In the genomic region with DNA sequence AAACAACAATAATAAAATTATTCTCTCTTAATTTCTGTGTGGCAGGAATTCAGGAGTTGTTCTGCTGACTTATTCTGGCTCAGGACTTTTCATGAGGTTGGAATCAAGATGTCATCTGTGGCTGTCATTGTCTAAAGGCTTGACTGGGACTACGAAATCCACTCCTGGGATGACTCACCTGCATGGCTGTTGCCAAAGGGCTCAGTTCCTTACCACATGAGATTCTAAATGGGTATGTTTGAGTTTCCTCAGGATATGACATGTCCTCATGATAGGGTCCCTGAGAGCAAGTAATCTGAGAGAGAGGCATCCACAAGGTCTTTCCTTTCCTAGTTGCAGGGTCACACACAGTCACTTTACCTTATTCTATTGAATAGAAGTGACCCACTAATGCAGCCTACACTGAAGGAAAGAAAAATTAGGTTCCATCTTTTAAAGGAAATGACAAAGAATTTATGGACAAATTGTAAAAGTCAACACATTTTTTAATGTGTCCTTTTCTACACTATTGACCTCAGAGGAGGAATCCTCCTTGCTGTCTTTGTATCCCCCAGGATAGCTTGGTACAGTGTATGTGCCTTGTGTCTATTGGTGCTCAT, we compare ENCODE assay signal across 16 cellular contexts.
A peak's percentile ranks its signal among the peaks of the same experiment; 100 is the strongest.
DNase-seq lines count a peak whose midpoint lies in the region; ATAC-seq, FAIRE-seq and TF ChIP-seq lines count a peak whose summit lies in the region.
"Had no signal": no experiment of that assay in that cellular context is flagged by ENCODE, and none has a peak within 500 bp of the region (broad histone marks: within the 10 kb centered on the region; RNA-seq: fewer than 3 reads in every experiment).

No MANE protein-coding gene starts in this region.

- H3K27me3 ChIP-seq in IMR-90 (ENCODE audit: control insufficient read depth, insufficient read depth, low read length), result no peaks in the 10 kb centered on the region
- no peaks in the 10 kb centered on the region for H3K27me3 ChIP-seq in astrocyte (ENCODE audit: insufficient read depth, low read length)
- H3K27me3 ChIP-seq: neutrophil had no signal

- no peak overlapping the region for H4K5ac ChIP-seq in IMR-90 (ENCODE audit: low read depth, low read length)

- no peak for ATAC-seq in IMR-90 (ENCODE audit: low read depth)

- CTCF ChIA-PET in IMR-90 (lab: Yijun Ruan, JAX), result no interaction called here

- H3K4me1 ChIP-seq in IMR-90 (ENCODE audit: control insufficient read depth, insufficient read depth, low read length), result peaks cover 3% of the 10 kb centered on the region; the same call in 1 of the 2 replicates
- peaks cover 9% of the 10 kb centered on the region for H3K4me1 ChIP-seq in astrocyte (ENCODE audit: insufficient read depth, low read length)

- intact Hi-C loops in IMR-90 (cut with micrococcal nuclease), result no loop called here
- intact Hi-C loops in activated T-helper 2 cell treated with anti-CD3 and anti-CD28 coated beads, Interferon-gamma antibody, Interleukin-2, Interleukin-4, amounts not matched to agents 10 μg/mL and 5 μg/mL and 100 μg/mL, durations not matched to agents 14 hours and 24 hours and 36 hours (cut with micrococcal nuclease), result no loop called here

- peaks cover 22% of the 10 kb centered on the region for H3K4me1 Mint-ChIP-seq in astrocyte (ENCODE audit: low read depth, unreplicated experiment)
- no peaks in the 10 kb centered on the region for H3K4me1 Mint-ChIP-seq in activated T-helper 2 cell treated with anti-CD3 and anti-CD28 coated beads, Interferon-gamma antibody, Interleukin-2, Interleukin-4, amounts not matched to agents 10 μg/mL and 5 μg/mL and 100 μg/mL, durations not matched to agents 14 hours and 24 hours and 36 hours (ENCODE audit: low read depth)
- H3K4me1 Mint-ChIP-seq: activated CD4-positive, alpha-beta T cell treated with anti-CD3 and anti-CD28 coated beads, Interleukin-2, amount 10 ng/mL, durations not matched to agents 7 days and 5 days; activated naive CD4-positive, alpha-beta T cell treated with anti-CD3 and anti-CD28 coated beads, Interleukin-2, amount 50 U/mL, for 24 hours; CD4-positive, alpha-beta memory T cell had no signal

- no peak overlapping the region for H4K91ac ChIP-seq in IMR-90 (ENCODE audit: insufficient read depth, low read depth, low read length)

- no peak overlapping the region for H2AFZ ChIP-seq in IMR-90 (replicated peaks; ENCODE audit: low read length, poor library complexity)
- H2AFZ ChIP-seq in astrocyte (ENCODE audit: low read depth, low read length), result peak overlapping the region; percentile 1

- H3K23ac ChIP-seq in IMR-90 (ENCODE audit: low read depth, low read length), result no peak overlapping the region

- no peaks in the 10 kb centered on the region for H3K27me3 Mint-ChIP-seq in astrocyte (ENCODE audit: low read depth, unreplicated experiment)
- no peaks in the 10 kb centered on the region for H3K27me3 Mint-ChIP-seq in activated T-helper 2 cell treated with anti-CD3 and anti-CD28 coated beads, Interferon-gamma antibody, Interleukin-2, Interleukin-4, amounts not matched to agents 10 μg/mL and 5 μg/mL and 100 μg/mL, durations not matched to agents 14 hours and 24 hours and 36 hours (ENCODE audit: low read depth)
- H3K27me3 Mint-ChIP-seq: activated CD4-positive, alpha-beta T cell treated with anti-CD3 and anti-CD28 coated beads, Interleukin-2, amount 10 ng/mL, durations not matched to agents 7 days and 5 days; activated naive CD4-positive, alpha-beta T cell treated with anti-CD3 and anti-CD28 coated beads, Interleukin-2, amount 50 U/mL, for 24 hours; stimulated activated naive CD8-positive, alpha-beta T cell treated with anti-CD3 and anti-CD28 coated beads, Interleukin-15, Interleukin-2, amounts not matched to agents 100 ng/mL and 50 ng/mL, for 24 hours had no signal

- H3K27ac Mint-ChIP-seq in astrocyte (ENCODE audit: unreplicated experiment), result peak overlapping the region; percentile 27
- no peak overlapping the region for H3K27ac Mint-ChIP-seq in activated T-helper 2 cell treated with anti-CD3 and anti-CD28 coated beads, Interferon-gamma antibody, Interleukin-2, Interleukin-4, amounts not matched to agents 10 μg/mL and 5 μg/mL and 100 μg/mL, durations not matched to agents 14 hours and 24 hours and 36 hours
- H3K27ac Mint-ChIP-seq: activated CD4-positive, alpha-beta T cell treated with anti-CD3 and anti-CD28 coated beads, Interleukin-2, amount 10 ng/mL, durations not matched to agents 7 days and 5 days; activated naive CD4-positive, alpha-beta T cell treated with anti-CD3 and anti-CD28 coated beads, Interleukin-2, amount 50 U/mL, for 24 hours; CD4-positive, alpha-beta memory T cell; stimulated activated naive CD8-positive, alpha-beta T cell treated with anti-CD3 and anti-CD28 coated beads, Interleukin-15, Interleukin-2, amounts not matched to agents 100 ng/mL and 50 ng/mL, for 24 hours had no signal

- no peak overlapping the region for H2BK120ac ChIP-seq in IMR-90 (ENCODE audit: low read depth, low read length)

- H3K4me3 ChIP-seq in IMR-90 (ENCODE audit: insufficient read depth, low read depth, low read length) (no peak overlapping the region), astrocyte (ENCODE audit: insufficient read depth, low read depth, low read length) (no peak overlapping the region)

- peaks cover 3% of the 10 kb centered on the region for H3K9me3 Mint-ChIP-seq in astrocyte (ENCODE audit: unreplicated experiment)
- H3K9me3 Mint-ChIP-seq in activated T-helper 2 cell treated with anti-CD3 and anti-CD28 coated beads, Interferon-gamma antibody, Interleukin-2, Interleukin-4, amounts not matched to agents 10 μg/mL and 5 μg/mL and 100 μg/mL, durations not matched to agents 14 hours and 24 hours and 36 hours, result no peaks in the 10 kb centered on the region
- H3K9me3 Mint-ChIP-seq: activated CD4-positive, alpha-beta T cell treated with anti-CD3 and anti-CD28 coated beads, Interleukin-2, amount 10 ng/mL, durations not matched to agents 7 days and 5 days; activated naive CD4-positive, alpha-beta T cell treated with anti-CD3 and anti-CD28 coated beads, Interleukin-2, amount 50 U/mL, for 24 hours; stimulated activated naive CD8-positive, alpha-beta T cell treated with anti-CD3 and anti-CD28 coated beads, Interleukin-15, Interleukin-2, amounts not matched to agents 100 ng/mL and 50 ng/mL, for 24 hours had no signal

- no peaks in the 10 kb centered on the region for H3K79me2 ChIP-seq in astrocyte (ENCODE audit: insufficient read depth, low read length)

- POLR2A ChIA-PET in IMR-90 (lab: Charles Lee; ENCODE audit: unreplicated experiment), result no interaction called here

- H2AK9ac ChIP-seq in IMR-90 (replicated peaks; ENCODE audit: low read depth, low read length, poor library complexity), result no peak overlapping the region

- H3K79me1 ChIP-seq in IMR-90 (ENCODE audit: low read depth in 1 of 2, low read length in 2 of 2), result no peaks in the 10 kb centered on the region

- no peaks in the 10 kb centered on the region for H3K36me3 Mint-ChIP-seq in astrocyte (ENCODE audit: low read depth, unreplicated experiment)
- H3K36me3 Mint-ChIP-seq in activated T-helper 2 cell treated with anti-CD3 and anti-CD28 coated beads, Interferon-gamma antibody, Interleukin-2, Interleukin-4, amounts not matched to agents 10 μg/mL and 5 μg/mL and 100 μg/mL, durations not matched to agents 14 hours and 24 hours and 36 hours (ENCODE audit: low read depth), result no peaks in the 10 kb centered on the region
- H3K36me3 Mint-ChIP-seq: activated naive CD4-positive, alpha-beta T cell treated with anti-CD3 and anti-CD28 coated beads, Interleukin-2, amount 50 U/mL, for 24 hours; CD4-positive, alpha-beta memory T cell had no signal

- H3K9ac ChIP-seq in IMR-90 (ENCODE audit: low read depth, low read length) (no peak overlapping the region), astrocyte (ENCODE audit: low read length) (no peak overlapping the region)
- H3K9ac ChIP-seq: SK-N-SH had no signal

- dilution Hi-C loops in IMR-90 (cut with HindIII; ENCODE audit: low sequenced_read_pairs, unreplicated experiment), result no loop called here

- in situ Hi-C loops in IMR-90 (cut with MboI; ENCODE audit: low sequenced_read_pairs), result no loop called here

- H2BK20ac ChIP-seq in IMR-90 (ENCODE audit: low read depth, low read length), result no peak overlapping the region

- H3K9me1 ChIP-seq in IMR-90 (ENCODE audit: insufficient read depth, low read length), result no peaks in the 10 kb centered on the region; the same call in 1 of the 2 replicates

- H4K8ac ChIP-seq in IMR-90 (ENCODE audit: low read depth in 2 of 2, low read length in 2 of 2), result no peak overlapping the region

- no peak overlapping the region for H3K4ac ChIP-seq in IMR-90 (ENCODE audit: low read depth, low read length)

- H3K18ac ChIP-seq in IMR-90 (ENCODE audit: low read depth, low read length), result no peak overlapping the region

- DNase-seq in EH (ENCODE audit: low read depth) (peak; percentile 52), IMR-90 (peak; percentile 67), astrocyte (ENCODE audit: low read depth) (peak; percentile 69), iPS-NIHi7 (ENCODE audit: extremely low spot score) (peak; percentile 12), NCI-H1048 (lab: John Stamatoyannopoulos, UW) (no peak), OCI-M1 (lab: John Stamatoyannopoulos, UW) (no peak)
- no peak for DNase-seq in activated T-helper 2 cell treated with anti-CD3 and anti-CD28 coated beads, Interferon-gamma antibody, Interleukin-2, Interleukin-4, amounts not matched to agents 10 μg/mL and 5 μg/mL and 100 μg/mL, durations not matched to agents 14 hours and 24 hours and 36 hours (ENCODE audit: low spot score)
- DNase-seq in activated CD4-positive, alpha-beta T cell treated with anti-CD3 and anti-CD28 coated beads for 48 hours, result no peak
- DNase-seq: activated CD4-positive, alpha-beta T cell treated with anti-CD3 and anti-CD28 coated beads, Interleukin-2, amount 10 ng/mL, durations not matched to agents 7 days and 5 days; CD4-positive, alpha-beta memory T cell; effector CD8-positive, alpha-beta T cell; SK-N-SH had no signal

- no peak for TF ChIP-seq POLR2A in IMR-90 (IDR thresholded peaks at IDR 0.05; ENCODE audit: low read depth, low read length)

- no peak overlapping the region for H3K27ac ChIP-seq in IMR-90 (ENCODE audit: insufficient read depth, low read length)
- H3K27ac ChIP-seq in astrocyte (ENCODE audit: low read depth, low read length), result no peak overlapping the region
- H3K27ac ChIP-seq: neutrophil had no signal

- H3K4me2 ChIP-seq in IMR-90 (ENCODE audit: low read depth, low read length) (no peak overlapping the region), astrocyte (ENCODE audit: low read length) (no peak overlapping the region)
- H3K4me2 ChIP-seq: SK-N-SH had no signal

- H2BK5ac ChIP-seq in IMR-90 (ENCODE audit: low read depth, low read length, poor library complexity, severe bottlenecking), result no peak overlapping the region

- 0 out of 2 replicates have a peak overlapping the region, but pooled peaks have one; percentile 3 for H3K14ac ChIP-seq in IMR-90 (replicated peaks; ENCODE audit: low read depth, low read length)

- H3K56ac ChIP-seq in IMR-90 (ENCODE audit: extremely low read depth, insufficient read depth, low read length), result no peak overlapping the region

- H3K9me3 ChIP-seq in IMR-90 (ENCODE audit: control insufficient read depth, insufficient read depth, low read length) (no peaks in the 10 kb centered on the region), astrocyte (ENCODE audit: insufficient read depth, low read depth, low read length) (peaks cover 2% of the 10 kb centered on the region)
- H3K9me3 ChIP-seq: neutrophil, SK-N-SH had no signal

- no peak overlapping the region for H2BK15ac ChIP-seq in IMR-90 (ENCODE audit: low read depth, low read length)

- H3K36me3 ChIP-seq in IMR-90 (ENCODE audit: control insufficient read depth, insufficient read depth, low read length) (no peaks in the 10 kb centered on the region), astrocyte (ENCODE audit: insufficient read depth, low read length) (no peaks in the 10 kb centered on the region)
- H3K36me3 ChIP-seq: neutrophil had no signal

- no peak for FAIRE-seq in astrocyte (lab: Jason Lieb, UNC)
- FAIRE-seq: GM12892 had no signal

- H4K20me1 ChIP-seq in IMR-90 (ENCODE audit: insufficient read depth, low read length), result no peaks in the 10 kb centered on the region
- H4K20me1 ChIP-seq in astrocyte (ENCODE audit: insufficient read depth, low read length), result no peaks in the 10 kb centered on the region

- H3K4me3 Mint-ChIP-seq in astrocyte (ENCODE audit: unreplicated experiment), result no peak overlapping the region
- no peak overlapping the region for H3K4me3 Mint-ChIP-seq in activated T-helper 2 cell treated with anti-CD3 and anti-CD28 coated beads, Interferon-gamma antibody, Interleukin-2, Interleukin-4, amounts not matched to agents 10 μg/mL and 5 μg/mL and 100 μg/mL, durations not matched to agents 14 hours and 24 hours and 36 hours (ENCODE audit: low read depth)
- H3K4me3 Mint-ChIP-seq: activated CD4-positive, alpha-beta T cell treated with anti-CD3 and anti-CD28 coated beads, Interleukin-2, amount 10 ng/mL, durations not matched to agents 7 days and 5 days; activated naive CD4-positive, alpha-beta T cell treated with anti-CD3 and anti-CD28 coated beads, Interleukin-2, amount 50 U/mL, for 24 hours; CD4-positive, alpha-beta memory T cell; stimulated activated naive CD8-positive, alpha-beta T cell treated with anti-CD3 and anti-CD28 coated beads, Interleukin-15, Interleukin-2, amounts not matched to agents 100 ng/mL and 50 ng/mL, for 24 hours had no signal

- WGBS in IMR-90 (ENCODE audit: extremely low coverage in 2 of 2, insufficient read length in 1 of 2), 2 experiments, result no CpG with 5 or more reads among the region's 1 CpG

- H2AK5ac ChIP-seq in IMR-90 (ENCODE audit: low read depth, low read length), result no peak overlapping the region

- TF ChIP-seq CTCF in IMR-90 (conservative IDR thresholded peaks at IDR 0.05; ENCODE audit: low read depth, low read length) (no peak), astrocyte (IDR thresholded peaks at IDR 0.05; ENCODE audit: insufficient read depth, low read depth, low read length) (no peak)

- BruUV-seq in IMR-90 (replicated peaks; lab: Mats Ljungman, UMichigan), result no TSS peak

- TF ChIP-seq RAD21 in IMR-90 (IDR thresholded peaks at IDR 0.05; ENCODE audit: low read length), result no peak

Comparison
In these comparisons a context has a peak if more than half of its experiments do, and no peak if none do; other contexts are left out.
1. DNase-seq: peak in EH (single experiment), IMR-90 (single experiment), astrocyte (single experiment) and iPS-NIHi7 (single experiment); none in NCI-H1048 (single experiment), activated T-helper 2 cell treated with anti-CD3 and anti-CD28 coated beads, Interferon-gamma antibody, Interleukin-2, Interleukin-4, amounts not matched to agents 10 μg/mL and 5 μg/mL and 100 μg/mL, durations not matched to agents 14 hours and 24 hours and 36 hours (single experiment), OCI-M1 (single experiment) and activated CD4-positive, alpha-beta T cell treated with anti-CD3 and anti-CD28 coated beads for 48 hours (single experiment).